In genomic region chr16:25014500-25015147, GRCh38 we compare ENCODE assay signal across 8 cellular contexts. TPM values are rescaled to one million over a fixed set of nuclear protein-coding genes. Genes with fewer than 3 reads are reported as not detected.
DNase-seq lines count a peak whose midpoint lies in the region; ATAC-seq and TF ChIP-seq lines count a peak whose summit lies in the region.

No MANE protein-coding gene starts in this region.

- peak overlapping the region; percentile 91 to 92 for H3K4me3 ChIP-seq in tibial artery

- intact Hi-C loops in tibial artery (cut with DNase I; ENCODE audit: low total_unique reads) = no loop called here

- no peaks in the 10 kb centered on the region for H3K27me3 Mint-ChIP-seq in activated T-cell treated with anti-CD3 and anti-CD28 coated beads, Interleukin-2, amount 50 U/mL, for 24 hours

- peak; percentile 26 for DNase-seq in NCI-H2107 treated with DMSO at 0.1 percent for 48 hours (lab: John Stamatoyannopoulos, UW; ENCODE audit: unreplicated experiment)
- DNase-seq in NCI-H2107 (lab: John Stamatoyannopoulos, UW) = no peak
- DNase-seq in NCI-H2171 (lab: John Stamatoyannopoulos, UW) = peak; percentile 37
- DNase-seq in activated T-cell treated with anti-CD3 and anti-CD28 coated beads, Interleukin-2, amount 50 U/mL, for 24 hours = peak; percentile 61
- peak; percentile 34 for DNase-seq in mucosa of gallbladder (ENCODE audit: low spot score)
- DNase-seq in tibial artery = peak; percentile 52 to 79

- H3K9me3 ChIP-seq in tibial artery = no peaks in the 10 kb centered on the region

- peaks cover 82% of the 10 kb centered on the region for H3K4me1 Mint-ChIP-seq in activated T-cell treated with anti-CD3 and anti-CD28 coated beads, Interleukin-2, amount 50 U/mL, for 24 hours (ENCODE audit: low read depth)

- H3K27me3 ChIP-seq in tibial artery = no peaks in the 10 kb centered on the region

- no peaks in the 10 kb centered on the region for H3K36me3 ChIP-seq in tibial artery

- H3K27ac ChIP-seq in tibial artery = peak overlapping the region; percentile 95 to 97

- H3K9me3 Mint-ChIP-seq in activated T-cell treated with anti-CD3 and anti-CD28 coated beads, Interleukin-2, amount 50 U/mL, for 24 hours = no peaks in the 10 kb centered on the region

- H3K27ac Mint-ChIP-seq in activated T-cell treated with anti-CD3 and anti-CD28 coated beads, Interleukin-2, amount 50 U/mL, for 24 hours = peak overlapping the region; percentile 95

- ATAC-seq in HG02759 (IDR thresholded peaks at IDR 0.05; ENCODE audit: unreplicated experiment) (peak; percentile 23), esophagus mucosa (peak; percentile 30)

- TF ChIP-seq CTCF in tibial artery (IDR thresholded peaks at IDR 0.05) = no peak

- H3K36me3 Mint-ChIP-seq in activated T-cell treated with anti-CD3 and anti-CD28 coated beads, Interleukin-2, amount 50 U/mL, for 24 hours (ENCODE audit: low read depth) = peaks cover 51% of the 10 kb centered on the region

- peak overlapping the region; percentile 91 for H3K4me3 Mint-ChIP-seq in activated T-cell treated with anti-CD3 and anti-CD28 coated beads, Interleukin-2, amount 50 U/mL, for 24 hours

- H3K4me1 ChIP-seq in tibial artery = peaks cover 0 to 53% (median 41%) of the 10 kb centered on the region in 4 donors

RNA-seq across cellular contexts. Expression of gene ARHGAP17, which starts 0.5 kb away (rescaled TPM):
- total RNA-seq in esophagus mucosa (33.0 TPM), mucosa of gallbladder (72.9 TPM)
